ENCODE assay signal across 8 cellular contexts in genomic region chr14:68249534-68250517, GRCh38.
A peak's percentile ranks its signal among the peaks of the same experiment; 100 is the strongest.
DNase-seq lines count a peak whose midpoint lies in the region; ATAC-seq and TF ChIP-seq lines count a peak whose summit lies in the region.

No MANE protein-coding gene starts in this region.

- no peaks in the 10 kb centered on the region for H3K27me3 ChIP-seq in psoas muscle (ENCODE audit: insufficient read depth in 3 of 3, low read length in 2 of 3)
- no peaks in the 10 kb centered on the region for H3K27me3 ChIP-seq in CD8-positive, alpha-beta memory T cell (ENCODE audit: insufficient read depth, low read length, poor library complexity, severe bottlenecking)

- WGBS in psoas muscle, 3 donors, result 24 to 49% (median 31%) methylated on average over 4 of the region's 4 CpGs

- H3K27ac ChIP-seq in epithelial cell of prostate (peak overlapping the region; percentile 65), psoas muscle (peak overlapping the region; percentile 89)
- H3K27ac ChIP-seq in CD8-positive, alpha-beta memory T cell (ENCODE audit: low read depth, low read length), result no peak overlapping the region

- intact Hi-C loops in psoas muscle (cut with DNase I), result loop anchor here (1.0 to 10.0 kb wide), 8 partner anchors 58 to 543 kb away; partner anchors contain the start of gene ZFP36L1 (in 2 of the 2)

- no peak overlapping the region for H3K4me3 Mint-ChIP-seq in CD8-positive, alpha-beta memory T cell

- peaks cover 64% of the 10 kb centered on the region for H3K4me1 ChIP-seq in psoas muscle
- H3K4me1 ChIP-seq in CD8-positive, alpha-beta memory T cell (ENCODE audit: insufficient read depth, low read length), result peaks cover 15% of the 10 kb centered on the region

- no peaks in the 10 kb centered on the region for H3K9me3 ChIP-seq in psoas muscle
- no peaks in the 10 kb centered on the region for H3K9me3 ChIP-seq in CD8-positive, alpha-beta memory T cell (ENCODE audit: low read length)

- H3K4me1 Mint-ChIP-seq in CD8-positive, alpha-beta memory T cell, result peaks cover 8 to 17% (median 14%) of the 10 kb centered on the region in 3 donors

- no peaks in the 10 kb centered on the region for H3K27me3 Mint-ChIP-seq in CD8-positive, alpha-beta memory T cell

- H3K4me3 ChIP-seq in psoas muscle, result peak overlapping the region; percentile 8
- no peak overlapping the region for H3K4me3 ChIP-seq in CD8-positive, alpha-beta memory T cell (ENCODE audit: low read length)

- CTCF ChIA-PET in CD8-positive, alpha-beta memory T cell (lab: Charles Lee), result interaction anchor here (0.7 to 9.6 kb wide), 15 partner anchors 9 to 594 kb away, joined by 3 to 111 read pairs (median 5); partner anchors contain the start of gene ZFP36L1

- in situ Hi-C loops in KBM-7 (cut with MboI; ENCODE audit: low pct_unique_long_range_greater_than_20kb, low sequenced_read_pairs), result loop anchor here (25.0 kb wide), 2 partner anchors 313 to 562 kb away; no protein-coding TSS in a partner anchor

- H3K36me3 Mint-ChIP-seq in CD8-positive, alpha-beta memory T cell, result no peaks in the 10 kb centered on the region

- H3K27ac Mint-ChIP-seq in CD8-positive, alpha-beta memory T cell, result peak overlapping the region in 3 of 8 donors; percentile 16 to 62 (median 56)

- H3K9me3 Mint-ChIP-seq in CD8-positive, alpha-beta memory T cell, result no peaks in the 10 kb centered on the region

- TF ChIP-seq CTCF in psoas muscle (IDR thresholded peaks at IDR 0.05), result no peak

- peak; percentile 38 for DNase-seq in EL
- peak; percentile 56 for DNase-seq in RKO (ENCODE audit: low spot score)
- no peak for DNase-seq in epithelial cell of prostate (ENCODE audit: low read depth, low spot score)
- no peak for DNase-seq in psoas muscle
- no peak for DNase-seq in KBM-7
- no peak for DNase-seq in NCI-H128 (lab: John Stamatoyannopoulos, UW; ENCODE audit: unreplicated experiment)
- no peak for DNase-seq in CD8-positive, alpha-beta memory T cell

- ATAC-seq in psoas muscle, result peak; percentile 15 to 46 (median 33)
- ATAC-seq in HG03139 (IDR thresholded peaks at IDR 0.05; ENCODE audit: unreplicated experiment), result no peak

- POLR2A ChIA-PET in CD8-positive, alpha-beta memory T cell (lab: Charles Lee), result interaction anchor here (1.3 to 4.3 kb wide), 2 partner anchors 546 to 566 kb away, joined by 7 to 25 read pairs; no protein-coding TSS in a partner anchor

- H3K36me3 ChIP-seq in psoas muscle (ENCODE audit: insufficient read depth in 1 of 2, low read depth in 1 of 2), result no peaks in the 10 kb centered on the region
- H3K36me3 ChIP-seq in CD8-positive, alpha-beta memory T cell (ENCODE audit: insufficient read depth, low read length), result no peaks in the 10 kb centered on the region

Comparison
In these comparisons a context has a peak if more than half of its experiments do, and no peak if none do; other contexts are left out.
1. DNase-seq: peak in EL (single experiment) and RKO (single experiment); none in epithelial cell of prostate (single experiment), psoas muscle (0 of 2), KBM-7 (single experiment), NCI-H128 (single experiment) and CD8-positive, alpha-beta memory T cell (0 of 5).